ENCODE assay signal across 22 cellular contexts in the genomic region with DNA sequence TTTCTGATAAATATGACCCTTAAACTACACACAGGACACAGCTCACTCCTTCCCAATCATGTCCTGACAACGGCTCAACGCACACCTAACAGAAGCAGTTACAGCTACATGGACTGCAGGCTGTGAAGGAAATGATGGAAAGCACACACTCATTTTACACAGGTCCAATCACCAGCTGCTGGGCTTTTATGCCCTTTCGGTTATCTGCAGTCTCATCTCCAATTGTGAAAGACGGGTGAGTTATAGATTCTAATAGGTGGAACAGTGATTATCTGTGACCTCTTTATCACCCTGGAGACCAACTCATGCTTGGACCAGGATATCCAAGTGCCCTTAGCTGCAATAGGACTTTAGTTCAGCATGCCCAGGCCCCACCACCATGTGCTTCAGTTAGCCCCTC.
DNase-seq lines count a peak whose midpoint lies in the region; ATAC-seq, FAIRE-seq and TF ChIP-seq lines count a peak whose summit lies in the region.
"Had no signal": no experiment of that assay in that cellular context is flagged by ENCODE, and none has a peak within 500 bp of the region (broad histone marks: within the 10 kb centered on the region; RNA-seq: fewer than 3 reads in every experiment).

No MANE protein-coding gene starts in this region.

- H2BK5ac ChIP-seq in H1 (ENCODE audit: low read depth, low read length), result peak overlapping the region; percentile 18; the same call in 1 of the 2 replicates

- DNase-seq in HepG2 (ENCODE audit: low spot score) (no peak), right lobe of liver (no peak), H1 (ENCODE audit: low read depth in 1 of 2, low spot score in 2 of 2) (no peak)
- no peak for DNase-seq in activated naive CD4-positive, alpha-beta T cell treated with anti-CD3 and anti-CD28 coated beads, Interleukin-2, amount 50 U/mL, for 72 hours (ENCODE audit: low spot score in 2 of 2)
- DNase-seq: AML-193; Caco-2; Calu3; CD4-positive, alpha-beta T cell; CD8-positive, alpha-beta T cell; DMS79 treated with DMSO at 0.1 percent for 48 hours; GF-D8 had no signal

- H2BK120ac ChIP-seq in H1 (replicated peaks; ENCODE audit: low read depth, low read length), result no peak overlapping the region

- H3K23me2 ChIP-seq in H1 (ENCODE audit: low read depth, low read length), result no peaks in the 10 kb centered on the region

- H3K9me2 ChIP-seq in neural cell (ENCODE audit: insufficient read depth, low read length), result no peaks in the 10 kb centered on the region

- TF ChIP-seq RAD21 in HepG2 (CRISPR knock-in tag; IDR thresholded peaks at IDR 0.05) (no peak), H1 (IDR thresholded peaks at IDR 0.05 in 1 of 2, conservative IDR thresholded peaks at IDR 0.05 in 1 of 2; ENCODE audit: low read depth in 2 of 2, low read length in 2 of 2) (no peak), neural cell (conservative IDR thresholded peaks at IDR 0.05) (no peak)

- CTCF ChIA-PET in HepG2 (lab: Yijun Ruan, JAX; ENCODE audit: low intra/inter-chr PET ratio, low total read pairs) (no interaction called here), H1 (lab: Charles Lee; ENCODE audit: partially characterized antibody) (interaction anchor here (0.9 to 2.2 kb wide), 5 partner anchors 11 to 25 kb away, joined by 3 to 4 read pairs (median 3); no protein-coding TSS in a partner anchor)

- no peak overlapping the region; the same call in 1 of the 2 replicates for H2BK15ac ChIP-seq in H1 (ENCODE audit: low read length)

- no peak overlapping the region for H4K8ac ChIP-seq in H1 (ENCODE audit: extremely low read depth, insufficient read depth, low read length)

- H3K27me3 ChIP-seq in HepG2 (ENCODE audit: control insufficient read depth in 1 of 2, insufficient read depth in 2 of 2, low read length in 2 of 2) (no peaks in the 10 kb centered on the region; a peak in 1 of 5 replicates), right lobe of liver (no peaks in the 10 kb centered on the region), H1 (replicated peaks in 1 of 4; ENCODE audit: control insufficient read depth in 3 of 4, extremely low read depth in 1 of 4, insufficient read depth in 3 of 4, low read length in 3 of 4) (no peaks in the 10 kb centered on the region), neural cell (ENCODE audit: insufficient read depth, low read depth, low read length) (no peaks in the 10 kb centered on the region)
- H3K27me3 ChIP-seq: BLaER1 treated with 17β-estradiol and CSF1 and Interleukin-3, amounts not matched to agents 10 nM and 100 nM had no signal

- ATAC-seq in HepG2 (no peak), right lobe of liver (no peak), HG02970 (IDR thresholded peaks at IDR 0.05; ENCODE audit: low FRiP score, unreplicated experiment) (no peak)
- no peak for ATAC-seq in activated naive CD4-positive, alpha-beta T cell treated with anti-CD3 and anti-CD28 coated beads, Interleukin-2, amount 50 U/mL, for 72 hours
- ATAC-seq: A549; CD8-positive, alpha-beta T cell had no signal

- WGBS in HepG2 (ENCODE audit: low lambda C conversion rate), result 25% methylated on average over 4 of the region's 4 CpGs
- WGBS in right lobe of liver (ENCODE audit: insufficient coverage, low coverage, low lambda C conversion rate, missing lambda C conversion rate), result 97% methylated on average over 4 of the region's 4 CpGs
- WGBS in H1 (ENCODE audit: extremely low coverage in 1 of 2, insufficient coverage in 1 of 2, insufficient read length in 1 of 2, insufficient replicate concordance in 2 of 2, low coverage in 1 of 2, low lambda C conversion rate in 2 of 2, missing lambda C conversion rate in 1 of 2), 2 experiments, result 89% methylated on average over 4 of the region's 4 CpGs; no CpG with 5 or more reads in 1 of the 2 experiments

- no peaks in the 10 kb centered on the region for H3K9me3 ChIP-seq in HepG2 (ENCODE audit: low read length)
- H3K9me3 ChIP-seq in right lobe of liver, result no peaks in the 10 kb centered on the region
- no peaks in the 10 kb centered on the region for H3K9me3 ChIP-seq in H1 (ENCODE audit: insufficient read depth in 2 of 2, low read depth in 1 of 2, low read length in 1 of 2)
- no peaks in the 10 kb centered on the region for H3K9me3 ChIP-seq in neural cell (ENCODE audit: low read length)
- H3K9me3 ChIP-seq: A549, Caco-2 had no signal

- H3K79me2 ChIP-seq in HepG2 (ENCODE audit: insufficient read depth, low read length), result no peaks in the 10 kb centered on the region
- no peaks in the 10 kb centered on the region for H3K79me2 ChIP-seq in H1 (ENCODE audit: control insufficient read depth in 1 of 2, insufficient read depth in 2 of 2, low read length in 2 of 2)
- no peaks in the 10 kb centered on the region for H3K79me2 ChIP-seq in neural cell (replicated peaks; ENCODE audit: insufficient read depth, low read length)

- no peak overlapping the region for H3K23ac ChIP-seq in H1 (ENCODE audit: insufficient read length)

- POLR2A ChIA-PET in HepG2 (lab: Yijun Ruan, JAX), result no interaction called here
- POLR2A ChIA-PET in H1 (lab: Charles Lee; ENCODE audit: partially characterized antibody), result no interaction called here

- TF ChIP-seq CTCF in HepG2 (CRISPR knock-in tag; IDR thresholded peaks at IDR 0.05) (no peak), right lobe of liver (IDR thresholded peaks at IDR 0.05) (no peak), H1 (IDR thresholded peaks at IDR 0.05; ENCODE audit: control extremely low read depth in 1 of 3, insufficient read depth in 1 of 3, low read depth in 1 of 3, low read length in 3 of 3) (no peak), neural cell (IDR thresholded peaks at IDR 0.05; ENCODE audit: poor library complexity, severe bottlenecking) (no peak)

- H2BK12ac ChIP-seq in H1 (ENCODE audit: low read depth, low read length), result no peak overlapping the region

- H3K56ac ChIP-seq in H1 (replicated peaks; ENCODE audit: insufficient read length, low read depth, low read length), result no peak overlapping the region

- no peaks in the 10 kb centered on the region for H3K36me3 ChIP-seq in HepG2 (replicated peaks in 1 of 2; ENCODE audit: control insufficient read depth in 1 of 2, insufficient read depth in 2 of 2, low read length in 2 of 2)
- H3K36me3 ChIP-seq in right lobe of liver, result no peaks in the 10 kb centered on the region
- no peaks in the 10 kb centered on the region for H3K36me3 ChIP-seq in H1 (ENCODE audit: control insufficient read depth in 2 of 4, insufficient read depth in 4 of 4, low read length in 3 of 4)
- H3K36me3 ChIP-seq in neural cell (ENCODE audit: insufficient read depth, low read length), result no peaks in the 10 kb centered on the region
- H3K36me3 ChIP-seq: BLaER1 treated with 17β-estradiol and CSF1 and Interleukin-3, amounts not matched to agents 10 nM and 100 nM had no signal

- H3K9ac ChIP-seq in HepG2 (ENCODE audit: insufficient read depth, low read depth, low read length) (no peak overlapping the region), H1 (replicated peaks in 1 of 4; ENCODE audit: extremely low read depth in 1 of 4, low read depth in 3 of 4, low read length in 3 of 4) (no peak overlapping the region), neural cell (ENCODE audit: low read length) (peak overlapping the region; percentile 48)
- H3K9ac ChIP-seq: BLaER1 treated with 17β-estradiol and CSF1 and Interleukin-3, amounts not matched to agents 10 nM and 100 nM had no signal

- H4K5ac ChIP-seq in H1 (ENCODE audit: insufficient read length, low read depth, low read length), result no peak overlapping the region

- peaks cover 7% of the 10 kb centered on the region for H3F3A ChIP-seq in neural cell (ENCODE audit: insufficient read depth, low read length, poor library complexity, severe bottlenecking)

- no peaks in the 10 kb centered on the region for H3K79me1 ChIP-seq in H1 (ENCODE audit: low read depth, low read length)

- H3K4me1 ChIP-seq in HepG2 (ENCODE audit: insufficient read depth, low read length) (no peaks in the 10 kb centered on the region), right lobe of liver (peaks cover 0 to 14% (median 0%) of the 10 kb centered on the region in 4 donors), H1 (replicated peaks in 1 of 4; ENCODE audit: control insufficient read depth in 3 of 4, insufficient read depth in 4 of 4, low read length in 3 of 4) (peaks cover 0 to 8% (median 3%) of the 10 kb centered on the region in 4 experiments; a peak in 3 of 7 replicates)
- H3K4me1 ChIP-seq: A549, Caco-2 had no signal

- no peak overlapping the region for H3K14ac ChIP-seq in H1 (ENCODE audit: insufficient read length)

- no peak overlapping the region for H2AK5ac ChIP-seq in H1 (ENCODE audit: low read depth, low read length)

- H3K9me3 Mint-ChIP-seq in activated naive CD4-positive, alpha-beta T cell treated with anti-CD3 and anti-CD28 coated beads, Interleukin-2, amount 50 U/mL, for 72 hours, result peaks cover 0 to 10% of the 10 kb centered on the region in 2 donors
- H3K9me3 Mint-ChIP-seq: CD4-positive, alpha-beta T cell; CD8-positive, alpha-beta T cell had no signal

- TF ChIP-seq EP300 in HepG2 (IDR thresholded peaks at IDR 0.05; ENCODE audit: low read depth in 2 of 2, low read length in 2 of 2), result no peak
- TF ChIP-seq EP300 in HepG2 (CRISPR knock-in tag; IDR thresholded peaks at IDR 0.05; ENCODE audit: borderline replicate concordance), result no peak
- TF ChIP-seq EP300 in H1 (IDR thresholded peaks at IDR 0.05; ENCODE audit: borderline replicate concordance in 1 of 2, low read depth in 2 of 2, low read length in 2 of 2), result no peak
- no peak for TF ChIP-seq EP300 in neural cell (conservative IDR thresholded peaks at IDR 0.05; ENCODE audit: poor library complexity, severe bottlenecking)

- H4K20me1 ChIP-seq in HepG2 (ENCODE audit: insufficient read depth, low read length) (no peaks in the 10 kb centered on the region), H1 (replicated peaks in 1 of 2; ENCODE audit: control insufficient read depth in 1 of 2, insufficient read depth in 2 of 2, low read length in 2 of 2) (no peaks in the 10 kb centered on the region), neural cell (ENCODE audit: insufficient read depth) (no peaks in the 10 kb centered on the region)
- H4K20me1 ChIP-seq: BLaER1 treated with 17β-estradiol and CSF1 and Interleukin-3, amounts not matched to agents 10 nM and 100 nM had no signal

- no peak overlapping the region for H3K27ac ChIP-seq in HepG2 (ENCODE audit: extremely low read length, insufficient read depth, low read length)
- no peak overlapping the region for H3K27ac ChIP-seq in right lobe of liver
- no peak overlapping the region for H3K27ac ChIP-seq in H1 (ENCODE audit: low read depth, low read length)
- peak overlapping the region; percentile 90 for H3K27ac ChIP-seq in neural cell (ENCODE audit: low read length)
- H3K27ac ChIP-seq: 22Rv1; A549; BLaER1 treated with 17β-estradiol and CSF1 and Interleukin-3, amounts not matched to agents 10 nM and 100 nM; C4-2B had no signal

- TF ChIP-seq POLR2A in HepG2 (IDR thresholded peaks at IDR 0.05; ENCODE audit: insufficient read depth in 1 of 2, low read depth in 2 of 2, low read length in 2 of 2) (no peak), right lobe of liver (IDR thresholded peaks at IDR 0.05) (no peak), H1 (IDR thresholded peaks at IDR 0.05; ENCODE audit: control extremely low read depth in 1 of 2, low read depth in 2 of 2, low read length in 2 of 2) (no peak)

- intact Hi-C loops in HepG2 (cut with micrococcal nuclease; ENCODE audit: unreplicated experiment) (no loop called here), right lobe of liver (cut with DNase I) (no loop called here)

- H3K4me2 ChIP-seq in HepG2 (ENCODE audit: low read depth, low read length) (no peak overlapping the region), H1 (ENCODE audit: insufficient read depth in 1 of 2, low read depth in 2 of 2, low read length in 2 of 2) (no peak overlapping the region), neural cell (ENCODE audit: low read length) (peak overlapping the region; percentile 47)
- H3K4me2 ChIP-seq: A549; BLaER1 treated with 17β-estradiol and CSF1 and Interleukin-3, amounts not matched to agents 10 nM and 100 nM had no signal

- H3K4me3 ChIP-seq in HepG2 (replicated peaks in 1 of 3; ENCODE audit: insufficient read depth in 1 of 3, low read depth in 2 of 3, low read length in 3 of 3), result no peak overlapping the region
- H3K4me3 ChIP-seq in right lobe of liver, result no peak overlapping the region
- H3K4me3 ChIP-seq in H1 (ENCODE audit: extremely low read depth in 1 of 4, insufficient read depth in 2 of 4, low read depth in 3 of 4, low read length in 4 of 4), result no peak overlapping the region
- peak overlapping the region; percentile 50 for H3K4me3 ChIP-seq in neural cell (ENCODE audit: low read length)
- H3K4me3 ChIP-seq: A549; BLaER1 treated with 17β-estradiol and CSF1 and Interleukin-3, amounts not matched to agents 10 nM and 100 nM had no signal

- H3K27ac Mint-ChIP-seq in activated naive CD4-positive, alpha-beta T cell treated with anti-CD3 and anti-CD28 coated beads, Interleukin-2, amount 50 U/mL, for 72 hours, result peak overlapping the region in 1 of 2 donors; percentile 8
- H3K27ac Mint-ChIP-seq: B cell; CD4-positive, alpha-beta T cell; CD8-positive, alpha-beta T cell had no signal

- no peak overlapping the region for H3K4ac ChIP-seq in H1 (replicated peaks; ENCODE audit: insufficient read length, low read depth, low read length)

- no peaks in the 10 kb centered on the region for H3K36me3 Mint-ChIP-seq in activated naive CD4-positive, alpha-beta T cell treated with anti-CD3 and anti-CD28 coated beads, Interleukin-2, amount 50 U/mL, for 72 hours
- H3K36me3 Mint-ChIP-seq: CD8-positive, alpha-beta T cell had no signal

- in situ Hi-C loops in HepG2 (cut with HindIII; ENCODE audit: extremely low pct_ligation_motif_present, low pct_unique_long_range_greater_than_20kb), result no loop called here

- FAIRE-seq in HepG2 (lab: Jason Lieb, UNC) (no peak), H1 (lab: Jason Lieb, UNC) (no peak)
- FAIRE-seq: A549, D721Med, G401.6, GM12891, GM18507 had no signal

- no peak overlapping the region for H2BK20ac ChIP-seq in H1 (ENCODE audit: low read length)

- H2AFZ ChIP-seq in HepG2 (ENCODE audit: low read length) (no peak overlapping the region), H1 (ENCODE audit: low read length) (no peak overlapping the region), neural cell (ENCODE audit: low read depth, low read length) (no peak overlapping the region)

- no TSS peak for BruUV-seq in HepG2 (replicated peaks; lab: Mats Ljungman, UMichigan)

- H4K91ac ChIP-seq in H1 (replicated peaks; ENCODE audit: insufficient read length, low read length), result no peak overlapping the region

- no peak overlapping the region for H3K18ac ChIP-seq in H1 (ENCODE audit: extremely low read depth, low read length)
